In genomic region chr1:33029921-33030320, GRCh38 we compare ENCODE assay signal across 20 cellular contexts. TPM values are rescaled to one million over a fixed set of nuclear protein-coding genes. Genes with fewer than 3 reads are reported as not detected.
A peak's percentile ranks its signal among the peaks of the same experiment; 100 is the strongest.
DNase-seq lines count a peak whose midpoint lies in the region; ATAC-seq and TF ChIP-seq lines count a peak whose summit lies in the region.
"Had no signal": no experiment of that assay in that cellular context is flagged by ENCODE, and none has a peak within 500 bp of the region (broad histone marks: within the 10 kb centered on the region; RNA-seq: fewer than 3 reads in every experiment).

No MANE protein-coding gene starts in this region.

- H3K27me3 ChIP-seq in psoas muscle (ENCODE audit: insufficient read depth in 3 of 3, low read length in 2 of 3) (no peaks in the 10 kb centered on the region), upper lobe of right lung (no peaks in the 10 kb centered on the region)

- H3K9me3 Mint-ChIP-seq in natural killer cell treated with Interleukin-12 subunit alpha and Interleukin-12 subunit beta and Interleukin-15 and Interleukin-18, amount 100 ng/mL, for 72 hours: no peaks in the 10 kb centered on the region
- no peaks in the 10 kb centered on the region for H3K9me3 Mint-ChIP-seq in natural killer cell
- H3K9me3 Mint-ChIP-seq in activated CD8-positive, alpha-beta T cell treated with anti-CD3 and anti-CD28 coated beads, Interleukin-2, amount 10 ng/mL, durations not matched to agents 7 days and 5 days (ENCODE audit: insufficient read depth): no peaks in the 10 kb centered on the region
- H3K9me3 Mint-ChIP-seq in activated T-cell treated with anti-CD3 and anti-CD28 coated beads, Interleukin-2, amount 50 U/mL, for 72 hours: no peaks in the 10 kb centered on the region
- H3K9me3 Mint-ChIP-seq: CD8-positive, alpha-beta T cell; H9 had no signal

- H3K4me1 ChIP-seq in psoas muscle: peaks cover 78% of the 10 kb centered on the region
- peaks cover 32% of the 10 kb centered on the region for H3K4me1 ChIP-seq in upper lobe of right lung

- peaks cover 5 to 32% of the 10 kb centered on the region in 2 donors for H3K36me3 ChIP-seq in psoas muscle (ENCODE audit: insufficient read depth in 1 of 2, low read depth in 1 of 2)
- H3K36me3 ChIP-seq in upper lobe of right lung: peaks cover 17% of the 10 kb centered on the region

- H3K36me3 Mint-ChIP-seq in natural killer cell treated with Interleukin-12 subunit alpha and Interleukin-12 subunit beta and Interleukin-15 and Interleukin-18, amount 100 ng/mL, for 72 hours: peaks cover 34% of the 10 kb centered on the region
- H3K36me3 Mint-ChIP-seq in natural killer cell: no peaks in the 10 kb centered on the region
- H3K36me3 Mint-ChIP-seq in activated CD8-positive, alpha-beta T cell treated with anti-CD3 and anti-CD28 coated beads, Interleukin-2, amount 10 ng/mL, durations not matched to agents 7 days and 5 days (ENCODE audit: low read depth): peaks cover 53% of the 10 kb centered on the region
- peaks cover 9 to 25% of the 10 kb centered on the region in 2 donors for H3K36me3 Mint-ChIP-seq in activated T-cell treated with anti-CD3 and anti-CD28 coated beads, Interleukin-2, amount 50 U/mL, for 72 hours (ENCODE audit: insufficient read depth in 2 of 2)

- DNase-seq in natural killer cell treated with Interleukin-12 subunit alpha and Interleukin-12 subunit beta and Interleukin-15 and Interleukin-18, amount 100 ng/mL, for 72 hours (ENCODE audit: low spot score): no peak
- DNase-seq in natural killer cell (no peak), RWPE1 (ENCODE audit: low spot score) (no peak), psoas muscle (no peak), upper lobe of right lung (no peak)
- no peak for DNase-seq in activated CD8-positive, alpha-beta T cell treated with anti-CD3 and anti-CD28 coated beads, Interleukin-2, amount 10 ng/mL, durations not matched to agents 7 days and 5 days
- DNase-seq in activated T-cell treated with anti-CD3 and anti-CD28 coated beads, Interleukin-2, amount 50 U/mL, for 72 hours: no peak
- DNase-seq: CD8-positive, alpha-beta T cell; DND-41; H9; KBM-7; NCI-H1092 treated with DMSO at 0.1 percent for 48 hours; NCI-H1436 treated with DMSO at 0.1 percent for 48 hours; NCI-H1930; NCI-H510A; PC-9; RPMI8226 had no signal

- H3K4me3 Mint-ChIP-seq in natural killer cell treated with Interleukin-12 subunit alpha and Interleukin-12 subunit beta and Interleukin-15 and Interleukin-18, amount 100 ng/mL, for 72 hours: no peak overlapping the region
- no peak overlapping the region for H3K4me3 Mint-ChIP-seq in natural killer cell
- H3K4me3 Mint-ChIP-seq in activated CD8-positive, alpha-beta T cell treated with anti-CD3 and anti-CD28 coated beads, Interleukin-2, amount 10 ng/mL, durations not matched to agents 7 days and 5 days: no peak overlapping the region
- no peak overlapping the region for H3K4me3 Mint-ChIP-seq in activated T-cell treated with anti-CD3 and anti-CD28 coated beads, Interleukin-2, amount 50 U/mL, for 72 hours
- H3K4me3 Mint-ChIP-seq: CD8-positive, alpha-beta T cell; H9 had no signal

- CTCF ChIA-PET in RWPE1 (lab: Yijun Ruan, JAX): interaction anchor here (1.0 kb wide), 1 partner anchor 25 kb away, joined by 3 read pairs; no protein-coding TSS in a partner anchor
- CTCF ChIA-PET in activated CD8-positive, alpha-beta T cell treated with anti-CD3 and anti-CD28 coated beads, Interleukin-2, amount 10 ng/mL, durations not matched to agents 7 days and 5 days (lab: Charles Lee): interaction anchor here (1.2 to 2.8 kb wide), 2 partner anchors 97 kb away, joined by 4 to 7 read pairs; no protein-coding TSS in a partner anchor

- H3K27ac ChIP-seq in RWPE1: peak overlapping the region; percentile 35; the same call in 1 of the 2 replicates
- H3K27ac ChIP-seq in psoas muscle: peak overlapping the region; percentile 71
- no peak overlapping the region for H3K27ac ChIP-seq in upper lobe of right lung
- H3K27ac ChIP-seq: GM23248, PC-9 had no signal

- intact Hi-C loops in natural killer cell (cut with micrococcal nuclease) (no loop called here), psoas muscle (cut with DNase I) (no loop called here), upper lobe of right lung (cut with DNase I) (no loop called here)

- 70 to 86% (median 77%) methylated on average over 5 of the region's 5 CpGs for WGBS in psoas muscle, 3 donors

- ATAC-seq in natural killer cell treated with Interleukin-12 subunit alpha and Interleukin-12 subunit beta and Interleukin-15 and Interleukin-18, amount 100 ng/mL, for 72 hours: no peak
- no peak for ATAC-seq in natural killer cell
- ATAC-seq in psoas muscle: no peak
- peak; percentile 5 for ATAC-seq in upper lobe of right lung
- no peak for ATAC-seq in activated CD8-positive, alpha-beta T cell treated with anti-CD3 and anti-CD28 coated beads, Interleukin-2, amount 10 ng/mL, durations not matched to agents 7 days and 5 days
- no peak for ATAC-seq in GM18867 (IDR thresholded peaks at IDR 0.05; ENCODE audit: unreplicated experiment)
- ATAC-seq in activated T-cell treated with anti-CD3 and anti-CD28 coated beads, Interleukin-2, amount 50 U/mL, for 72 hours (replicated peaks in 1 of 2): no peak
- ATAC-seq: CD8-positive, alpha-beta T cell; GM12878 had no signal

- no peak for TF ChIP-seq CTCF in natural killer cell (IDR thresholded peaks at IDR 0.05)
- TF ChIP-seq CTCF in RWPE1 (conservative IDR thresholded peaks at IDR 0.05; ENCODE audit: low read depth): no peak
- TF ChIP-seq CTCF in psoas muscle (IDR thresholded peaks at IDR 0.05): no peak
- TF ChIP-seq CTCF in upper lobe of right lung (IDR thresholded peaks at IDR 0.05): no peak

- POLR2A ChIA-PET in RWPE1 (lab: Yijun Ruan, JAX; ENCODE audit: low non-redundant PET): no interaction called here
- POLR2A ChIA-PET in activated CD8-positive, alpha-beta T cell treated with anti-CD3 and anti-CD28 coated beads, Interleukin-2, amount 10 ng/mL, durations not matched to agents 7 days and 5 days (lab: Charles Lee): interaction anchor here (0.6 to 0.8 kb wide), 2 partner anchors 14 to 57 kb away, joined by 3 to 4 read pairs; no protein-coding TSS in a partner anchor

- peaks cover 65 to 66% of the 10 kb centered on the region in 2 donors for H3K4me1 Mint-ChIP-seq in natural killer cell treated with Interleukin-12 subunit alpha and Interleukin-12 subunit beta and Interleukin-15 and Interleukin-18, amount 100 ng/mL, for 72 hours (ENCODE audit: low read depth in 2 of 2)
- peaks cover 36 to 50% of the 10 kb centered on the region in 2 donors for H3K4me1 Mint-ChIP-seq in natural killer cell
- H3K4me1 Mint-ChIP-seq in activated CD8-positive, alpha-beta T cell treated with anti-CD3 and anti-CD28 coated beads, Interleukin-2, amount 10 ng/mL, durations not matched to agents 7 days and 5 days (ENCODE audit: low read depth): peaks cover 71% of the 10 kb centered on the region
- H3K4me1 Mint-ChIP-seq in activated T-cell treated with anti-CD3 and anti-CD28 coated beads, Interleukin-2, amount 50 U/mL, for 72 hours (ENCODE audit: low read depth): peaks cover 91% of the 10 kb centered on the region

- peak overlapping the region; percentile 38 to 44 for H3K27ac Mint-ChIP-seq in natural killer cell treated with Interleukin-12 subunit alpha and Interleukin-12 subunit beta and Interleukin-15 and Interleukin-18, amount 100 ng/mL, for 72 hours
- H3K27ac Mint-ChIP-seq in natural killer cell: no peak overlapping the region
- H3K27ac Mint-ChIP-seq in activated CD8-positive, alpha-beta T cell treated with anti-CD3 and anti-CD28 coated beads, Interleukin-2, amount 10 ng/mL, durations not matched to agents 7 days and 5 days: no peak overlapping the region
- H3K27ac Mint-ChIP-seq in activated T-cell treated with anti-CD3 and anti-CD28 coated beads, Interleukin-2, amount 50 U/mL, for 72 hours: no peak overlapping the region
- H3K27ac Mint-ChIP-seq: CD8-positive, alpha-beta T cell had no signal

- H3K27me3 Mint-ChIP-seq in natural killer cell treated with Interleukin-12 subunit alpha and Interleukin-12 subunit beta and Interleukin-15 and Interleukin-18, amount 100 ng/mL, for 72 hours: no peaks in the 10 kb centered on the region
- H3K27me3 Mint-ChIP-seq in natural killer cell (ENCODE audit: low read depth in 2 of 2): no peaks in the 10 kb centered on the region
- no peaks in the 10 kb centered on the region for H3K27me3 Mint-ChIP-seq in activated CD8-positive, alpha-beta T cell treated with anti-CD3 and anti-CD28 coated beads, Interleukin-2, amount 10 ng/mL, durations not matched to agents 7 days and 5 days (ENCODE audit: low read depth)
- H3K27me3 Mint-ChIP-seq in activated T-cell treated with anti-CD3 and anti-CD28 coated beads, Interleukin-2, amount 50 U/mL, for 72 hours (ENCODE audit: low read depth): no peaks in the 10 kb centered on the region

- no peaks in the 10 kb centered on the region for H3K9me3 ChIP-seq in psoas muscle
- no peaks in the 10 kb centered on the region for H3K9me3 ChIP-seq in upper lobe of right lung

- H3K4me3 ChIP-seq in psoas muscle (no peak overlapping the region), upper lobe of right lung (no peak overlapping the region)
- H3K4me3 ChIP-seq: GM12878, GM23248, PC-9 had no signal

RNA-seq across cellular contexts. Expression of gene AK2, which starts 6.8 kb away (rescaled TPM):
- 100 to 1,000 TPM; 379 to 475 TPM for total RNA-seq in natural killer cell treated with Interleukin-12 subunit alpha and Interleukin-12 subunit beta and Interleukin-15 and Interleukin-18, amount 100 ng/mL, for 72 hours
- 10 to 100 TPM; 64.8 to 94.0 (median 67.1) TPM for total RNA-seq in natural killer cell
- total RNA-seq in psoas muscle: 100 to 1,000 TPM; 108 to 206 (median 130) TPM
- polyA plus RNA-seq in psoas muscle: 100 to 1,000 TPM; 152 to 270 (median 169) TPM
- total RNA-seq in upper lobe of right lung: 106 TPM
- total RNA-seq in activated CD8-positive, alpha-beta T cell treated with anti-CD3 and anti-CD28 coated beads, Interleukin-2, amount 10 ng/mL, durations not matched to agents 7 days and 5 days: 100 to 1,000 TPM; 206 to 215 TPM
- total RNA-seq in activated T-cell treated with anti-CD3 and anti-CD28 coated beads, Interleukin-2, amount 50 U/mL, for 72 hours: 100 to 1,000 TPM; 217 to 223 TPM

RNA-seq across cellular contexts. Expression of gene AZIN2, which starts 51.0 kb away (rescaled TPM):
- total RNA-seq in natural killer cell treated with Interleukin-12 subunit alpha and Interleukin-12 subunit beta and Interleukin-15 and Interleukin-18, amount 100 ng/mL, for 72 hours: 1 to 10 TPM; 2.4 to 4.4 TPM
- total RNA-seq in natural killer cell (1 to 10 TPM; 1.9 to 5.1 (median 4.1) TPM), psoas muscle (1 to 10 TPM in 2 of 4 donors, under 1 TPM in 2; 0.17 to 3.5 (median 1.1) TPM), upper lobe of right lung (2.3 TPM)
- 1 to 10 TPM in 1 of 3 donors, under 1 TPM in 2; 0.25 to 1.7 (median 0.61) TPM for polyA plus RNA-seq in psoas muscle
- 10 to 100 TPM; 11.0 to 12.0 TPM for total RNA-seq in activated CD8-positive, alpha-beta T cell treated with anti-CD3 and anti-CD28 coated beads, Interleukin-2, amount 10 ng/mL, durations not matched to agents 7 days and 5 days
- 1 to 10 TPM; 2.5 to 4.1 TPM for total RNA-seq in activated T-cell treated with anti-CD3 and anti-CD28 coated beads, Interleukin-2, amount 50 U/mL, for 72 hours

Comparison
In these comparisons a context has a peak if more than half of its experiments do, and no peak if none do; other contexts are left out.
1. H3K27ac Mint-ChIP-seq: peak in natural killer cell treated with Interleukin-12 subunit alpha and Interleukin-12 subunit beta and Interleukin-15 and Interleukin-18, amount 100 ng/mL, for 72 hours (2 of 2); none in natural killer cell (0 of 2), activated CD8-positive, alpha-beta T cell treated with anti-CD3 and anti-CD28 coated beads, Interleukin-2, amount 10 ng/mL, durations not matched to agents 7 days and 5 days (single experiment) and activated T-cell treated with anti-CD3 and anti-CD28 coated beads, Interleukin-2, amount 50 U/mL, for 72 hours (single experiment).